ENCODE assay signal across 15 cellular contexts in genomic region chr17:83110755-83111154, GRCh38. TPM values are rescaled to one million over a fixed set of nuclear protein-coding genes. Genes with fewer than 3 reads are reported as not detected.
DNase-seq lines count a peak whose midpoint lies in the region; ATAC-seq and TF ChIP-seq lines count a peak whose summit lies in the region.
"Had no signal": no experiment of that assay in that cellular context is flagged by ENCODE, and none has a peak within 500 bp of the region (broad histone marks: within the 10 kb centered on the region; RNA-seq: fewer than 3 reads in every experiment).

No MANE protein-coding gene starts in this region.

- POLR2A ChIA-PET in IMR-90 (lab: Charles Lee; ENCODE audit: unreplicated experiment): no interaction called here

- peaks cover 4% of the 10 kb centered on the region; the same call in 1 of the 2 replicates for H3K9me3 ChIP-seq in IMR-90 (ENCODE audit: control insufficient read depth, insufficient read depth, low read length)
- no peaks in the 10 kb centered on the region for H3K9me3 ChIP-seq in right lobe of liver
- H3K9me3 ChIP-seq in thoracic aorta: no peaks in the 10 kb centered on the region

- no peaks in the 10 kb centered on the region for H3K79me1 ChIP-seq in IMR-90 (ENCODE audit: low read depth in 1 of 2, low read length in 2 of 2)

- dilution Hi-C loops in IMR-90 (cut with HindIII; ENCODE audit: low sequenced_read_pairs, unreplicated experiment): no loop called here

- TF ChIP-seq POLR2A in IMR-90 (IDR thresholded peaks at IDR 0.05; ENCODE audit: low read depth, low read length): no peak; the same call in 1 of the 2 replicates
- no peak for TF ChIP-seq POLR2A in right lobe of liver (IDR thresholded peaks at IDR 0.05)

- peaks cover 15% of the 10 kb centered on the region for H3K4me1 Mint-ChIP-seq in glutamatergic neuron (ENCODE audit: low read depth, unreplicated experiment)
- peaks cover under 1% of the 10 kb centered on the region for H3K4me1 Mint-ChIP-seq in stimulated activated memory B cell treated with anti-CD40 and anti-IgM and Interleukin-4, amounts not matched to agents 10 μg/mL and 1 μg/mL and 100 μg/mL, for 72 hours
- H3K4me1 Mint-ChIP-seq: activated B cell treated with CpG ODN at 0.5 μM for 24 hours had no signal

- in situ Hi-C loops in IMR-90 (cut with MboI; ENCODE audit: low sequenced_read_pairs): no loop called here

- H3K9me1 ChIP-seq in IMR-90 (ENCODE audit: insufficient read depth, low read length): peaks cover 13% of the 10 kb centered on the region

- peak overlapping the region; percentile 90 for H4K5ac ChIP-seq in IMR-90 (ENCODE audit: low read depth, low read length)

- no peak overlapping the region for H3K4me3 ChIP-seq in IMR-90 (ENCODE audit: insufficient read depth, low read depth, low read length)
- peak overlapping the region; percentile 41 for H3K4me3 ChIP-seq in choroid plexus epithelial cell (ENCODE audit: low read depth, low read length)
- H3K4me3 ChIP-seq in right lobe of liver: no peak overlapping the region
- peak overlapping the region; percentile 88 for H3K4me3 ChIP-seq in thoracic aorta

- no TSS peak for BruUV-seq in IMR-90 (replicated peaks; lab: Mats Ljungman, UMichigan)

- peak overlapping the region; percentile 99 for H2BK120ac ChIP-seq in IMR-90 (ENCODE audit: low read depth, low read length)

- intact Hi-C loops in IMR-90 (cut with micrococcal nuclease) (no loop called here), right lobe of liver (cut with DNase I) (no loop called here)

- peak overlapping the region; percentile 100 for H2BK15ac ChIP-seq in IMR-90 (ENCODE audit: low read depth, low read length)

- peak; percentile 46 for DNase-seq in IMR-90
- DNase-seq in choroid plexus epithelial cell (ENCODE audit: low read depth): peak; percentile 36
- DNase-seq in right lobe of liver: no peak
- no peak for DNase-seq in thoracic aorta (ENCODE audit: low spot score)
- DNase-seq in glutamatergic neuron: no peak
- no peak for DNase-seq in SW 1271 (lab: John Stamatoyannopoulos, UW)
- DNase-seq: activated B cell treated with CpG ODN at 0.5 μM for 24 hours; activated T-cell treated with anti-CD3 and anti-CD28 coated beads, Interleukin-2, amount 50 U/mL, for 72 hours; COR-L47; NCI-H1105; NCI-H524 treated with DMSO at 0.1 percent for 48 hours; SIG-M5 had no signal

- TF ChIP-seq RAD21 in IMR-90 (IDR thresholded peaks at IDR 0.05; ENCODE audit: low read length): no peak; the same call in 1 of the 2 replicates

- H4K20me1 ChIP-seq in IMR-90 (ENCODE audit: insufficient read depth, low read length): no peaks in the 10 kb centered on the region

- H3K4me1 ChIP-seq in IMR-90 (ENCODE audit: control insufficient read depth, insufficient read depth, low read length) (peaks cover 26% of the 10 kb centered on the region), right lobe of liver (no peaks in the 10 kb centered on the region), thoracic aorta (ENCODE audit: control insufficient read depth in 1 of 2, low read depth in 2 of 2) (peaks cover 15 to 37% of the 10 kb centered on the region in 2 donors)

- peaks cover 21% of the 10 kb centered on the region for H3K9me3 Mint-ChIP-seq in glutamatergic neuron (ENCODE audit: unreplicated experiment)
- H3K9me3 Mint-ChIP-seq in stimulated activated memory B cell treated with anti-CD40 and anti-IgM and Interleukin-4, amounts not matched to agents 10 μg/mL and 1 μg/mL and 100 μg/mL, for 72 hours: peaks cover 3% of the 10 kb centered on the region
- H3K9me3 Mint-ChIP-seq: activated B cell treated with CpG ODN at 0.5 μM for 24 hours; activated T-cell treated with anti-CD3 and anti-CD28 coated beads, Interleukin-2, amount 50 U/mL, for 72 hours; neural crest cell had no signal

- ATAC-seq in IMR-90 (ENCODE audit: low read depth) (peak; percentile 13), right lobe of liver (peak; percentile 58 to 84 (median 76)), thoracic aorta (ENCODE audit: insufficient number of reproducible peaks, low FRiP score, low read depth) (no peak), HG02981 (IDR thresholded peaks at IDR 0.05; ENCODE audit: unreplicated experiment) (no peak)
- no peak for ATAC-seq in stimulated activated memory B cell treated with anti-CD40 and anti-IgM and Interleukin-4, amounts not matched to agents 10 μg/mL and 1 μg/mL and 100 μg/mL, for 72 hours
- ATAC-seq: activated T-cell treated with anti-CD3 and anti-CD28 coated beads, Interleukin-2, amount 50 U/mL, for 72 hours had no signal

- 12% methylated on average over 11 of the region's 16 CpGs; no CpG with 5 or more reads in 1 of the 2 experiments for WGBS in IMR-90 (ENCODE audit: extremely low coverage in 2 of 2, insufficient read length in 1 of 2), 2 experiments
- WGBS in right lobe of liver (ENCODE audit: insufficient coverage, low coverage, low lambda C conversion rate, missing lambda C conversion rate): 40% methylated on average over 13 of the region's 16 CpGs

- H3K27me3 ChIP-seq in IMR-90 (ENCODE audit: control insufficient read depth, insufficient read depth, low read length): no peaks in the 10 kb centered on the region; the same call in 1 of the 2 replicates
- no peaks in the 10 kb centered on the region for H3K27me3 ChIP-seq in right lobe of liver
- no peaks in the 10 kb centered on the region for H3K27me3 ChIP-seq in thoracic aorta (replicated peaks; ENCODE audit: insufficient read depth)

- peak overlapping the region; percentile 97 for H3K23ac ChIP-seq in IMR-90 (ENCODE audit: low read depth, low read length)

- CTCF ChIA-PET in IMR-90 (lab: Yijun Ruan, JAX): no interaction called here

- H3K27ac ChIP-seq in IMR-90 (ENCODE audit: insufficient read depth, low read length): peak overlapping the region; percentile 79
- H3K27ac ChIP-seq in right lobe of liver: peak overlapping the region in 2 of 3 donors; percentile 43 to 81
- H3K27ac ChIP-seq in thoracic aorta: peak overlapping the region; percentile 89 to 97

- H3K4ac ChIP-seq in IMR-90 (ENCODE audit: low read depth, low read length): peak overlapping the region; percentile 93

- peak overlapping the region; percentile 91 for H2BK20ac ChIP-seq in IMR-90 (ENCODE audit: low read depth, low read length)

- no peak overlapping the region for H3K27ac Mint-ChIP-seq in glutamatergic neuron (ENCODE audit: unreplicated experiment)
- no peak overlapping the region for H3K27ac Mint-ChIP-seq in stimulated activated memory B cell treated with anti-CD40 and anti-IgM and Interleukin-4, amounts not matched to agents 10 μg/mL and 1 μg/mL and 100 μg/mL, for 72 hours
- H3K27ac Mint-ChIP-seq: activated B cell treated with CpG ODN at 0.5 μM for 24 hours; activated T-cell treated with anti-CD3 and anti-CD28 coated beads, Interleukin-2, amount 50 U/mL, for 72 hours had no signal

- TF ChIP-seq CTCF in IMR-90 (conservative IDR thresholded peaks at IDR 0.05; ENCODE audit: low read depth, low read length) (no peak), choroid plexus epithelial cell (conservative IDR thresholded peaks at IDR 0.05; ENCODE audit: low read depth, low read length) (no peak), right lobe of liver (IDR thresholded peaks at IDR 0.05) (no peak), thoracic aorta (IDR thresholded peaks at IDR 0.05) (no peak), glutamatergic neuron (IDR thresholded peaks at IDR 0.05; ENCODE audit: partially characterized antibody, unreplicated experiment) (no peak)

- H4K91ac ChIP-seq in IMR-90 (ENCODE audit: insufficient read depth, low read depth, low read length): peak overlapping the region; percentile 98

- H3K27me3 Mint-ChIP-seq in glutamatergic neuron (ENCODE audit: unreplicated experiment): peaks cover 11% of the 10 kb centered on the region
- H3K27me3 Mint-ChIP-seq in stimulated activated memory B cell treated with anti-CD40 and anti-IgM and Interleukin-4, amounts not matched to agents 10 μg/mL and 1 μg/mL and 100 μg/mL, for 72 hours: peaks cover 80% of the 10 kb centered on the region

- H2BK5ac ChIP-seq in IMR-90 (ENCODE audit: low read depth, low read length, poor library complexity, severe bottlenecking): peak overlapping the region; percentile 97

- peak overlapping the region; percentile 92 for H2AK9ac ChIP-seq in IMR-90 (replicated peaks; ENCODE audit: low read depth, low read length, poor library complexity)

- no peaks in the 10 kb centered on the region for H3K36me3 ChIP-seq in IMR-90 (ENCODE audit: control insufficient read depth, insufficient read depth, low read length)
- H3K36me3 ChIP-seq in right lobe of liver: no peaks in the 10 kb centered on the region
- no peaks in the 10 kb centered on the region for H3K36me3 ChIP-seq in thoracic aorta

- H2AFZ ChIP-seq in IMR-90 (replicated peaks; ENCODE audit: low read length, poor library complexity): peak overlapping the region; percentile 87

- H4K8ac ChIP-seq in IMR-90 (ENCODE audit: low read depth in 2 of 2, low read length in 2 of 2): peak overlapping the region; percentile 80 to 98

- peak overlapping the region; percentile 67 for H3K4me2 ChIP-seq in IMR-90 (ENCODE audit: low read depth, low read length)

- peaks cover 22% of the 10 kb centered on the region for H3K36me3 Mint-ChIP-seq in glutamatergic neuron (ENCODE audit: unreplicated experiment)
- no peaks in the 10 kb centered on the region for H3K36me3 Mint-ChIP-seq in stimulated activated memory B cell treated with anti-CD40 and anti-IgM and Interleukin-4, amounts not matched to agents 10 μg/mL and 1 μg/mL and 100 μg/mL, for 72 hours

- peak overlapping the region; percentile 76 for H3K56ac ChIP-seq in IMR-90 (ENCODE audit: extremely low read depth, insufficient read depth, low read length)

- H3K14ac ChIP-seq in IMR-90 (replicated peaks; ENCODE audit: low read depth, low read length): peak overlapping the region; percentile 94

- H3K18ac ChIP-seq in IMR-90 (ENCODE audit: low read depth, low read length): peak overlapping the region; percentile 96

- H3K4me3 Mint-ChIP-seq in glutamatergic neuron (ENCODE audit: unreplicated experiment): no peak overlapping the region
- no peak overlapping the region for H3K4me3 Mint-ChIP-seq in stimulated activated memory B cell treated with anti-CD40 and anti-IgM and Interleukin-4, amounts not matched to agents 10 μg/mL and 1 μg/mL and 100 μg/mL, for 72 hours
- H3K4me3 Mint-ChIP-seq: activated B cell treated with CpG ODN at 0.5 μM for 24 hours; activated T-cell treated with anti-CD3 and anti-CD28 coated beads, Interleukin-2, amount 50 U/mL, for 72 hours; neural crest cell had no signal

- H3K9ac ChIP-seq in IMR-90 (ENCODE audit: low read depth, low read length): peak overlapping the region; percentile 61

- peak overlapping the region; percentile 90 for H2AK5ac ChIP-seq in IMR-90 (ENCODE audit: low read depth, low read length)

TF ChIP-seq in IMR-90, 13 proteins besides CTCF, POLR2A, EP300 and RAD21 (continues in another document):
- TF ChIP-seq SMC3 (IDR thresholded peaks at IDR 0.05; ENCODE audit: low read depth, low read length): no peak
- no peak for TF ChIP-seq MAFK (IDR thresholded peaks at IDR 0.05; ENCODE audit: low read depth, low read length)
- TF ChIP-seq RCOR1 (IDR thresholded peaks at IDR 0.05; ENCODE audit: insufficient replicate concordance, low read length): no peak

RNA-seq across cellular contexts. Expression of gene METRNL, which starts 31.3 kb away (rescaled TPM):
- total RNA-seq in IMR-90 (2012; rRNA removed) (17.9 and 21.4 TPM in 2 replicates), right lobe of liver (10 to 100 TPM in 1 of 6 experiments, 1 to 10 TPM in 5; 2.3 to 18.6 (median 5.9) TPM), thoracic aorta (100 to 1,000 TPM; 141 to 180 TPM), glutamatergic neuron (ENCODE audit: unreplicated experiment) (47.1 TPM)
- polyA plus RNA-seq in IMR-90 (2012; rRNA removed): 48.2 and 60.2 TPM in 2 replicates
- 73.7 and 167 TPM in 2 replicates for polyA plus RNA-seq in IMR-90 (2012; cell fraction: cytosol; rRNA removed)
- 50.0 and 129 TPM in 2 replicates for polyA plus RNA-seq in IMR-90 (2012; cell fraction: nucleus; rRNA removed; ENCODE audit: low replicate concordance)

Comparison
In these comparisons a context has a peak if more than half of its experiments do, and no peak if none do; other contexts are left out.
1. ATAC-seq: peak in IMR-90 (single experiment) and right lobe of liver (4 of 4); none in thoracic aorta (single experiment), HG02981 (single experiment) and stimulated activated memory B cell treated with anti-CD40 and anti-IgM and Interleukin-4, amounts not matched to agents 10 μg/mL and 1 μg/mL and 100 μg/mL, for 72 hours (single experiment).
2. DNase-seq: peak in IMR-90 (single experiment) and choroid plexus epithelial cell (single experiment); none in right lobe of liver (0 of 3), thoracic aorta (single experiment), glutamatergic neuron (single experiment) and SW 1271 (0 of 2).
3. H3K4me3 ChIP-seq: peak in choroid plexus epithelial cell (single experiment) and thoracic aorta (single experiment); none in IMR-90 (single experiment) and right lobe of liver (0 of 3).
4. Peak in every context shown above with its lines, with median percentiles within 50 percentile points of each other: H3K27ac ChIP-seq.